ENCODE assay signal across 16 cellular contexts in the genomic region with DNA sequence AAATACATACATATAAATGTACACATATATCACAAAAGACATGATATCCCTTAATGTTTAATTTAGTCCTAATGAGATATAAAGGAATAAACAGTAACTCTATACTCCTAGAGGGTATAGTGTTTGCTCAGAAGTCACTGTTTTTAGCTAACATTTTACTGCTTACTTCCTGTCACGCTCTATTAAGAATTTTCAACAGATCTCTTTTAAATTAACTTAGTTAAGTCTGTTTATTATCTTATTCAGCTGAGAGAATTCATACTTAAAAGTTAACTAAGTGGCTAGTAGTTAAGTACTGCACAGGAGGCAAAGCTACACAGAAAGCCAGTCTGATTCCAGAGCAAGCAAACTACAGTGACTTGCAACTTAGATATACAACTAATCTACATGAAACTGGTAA.
"Had no signal": no experiment of that assay in that cellular context is flagged by ENCODE, and none has a peak within 500 bp of the region (broad histone marks: within the 10 kb centered on the region; RNA-seq: fewer than 3 reads in every experiment).

No MANE protein-coding gene starts in this region.

- H3K4me3 ChIP-seq: dorsolateral prefrontal cortex, lung, psoas muscle, spleen, transverse colon had no signal

- DNase-seq: activated CD8-positive, alpha-beta memory T cell treated with anti-CD3 and anti-CD28 coated beads, Interleukin-2, amount 50 U/mL, for 4 hours; activated CD8-positive, alpha-beta T cell treated with anti-CD3 and anti-CD28 coated beads for 36 hours; activated naive CD4-positive, alpha-beta T cell treated with Interleukin-2 at 50 U/mL for 16 hours; activated naive CD8-positive, alpha-beta T cell treated with anti-CD3 and anti-CD28 coated beads, Interleukin-2, amount 50 U/mL, for 24 hours; dorsolateral prefrontal cortex; hypothalamus; natural killer cell; psoas muscle; spleen; stimulated activated CD4-positive, alpha-beta T cell treated with anti-CD3 and anti-CD28 coated beads, Interleukin-1b, Interleukin-23, amount 100 ng/mL, for 48 hours; substantia nigra; transverse colon had no signal

- H3K4me1 ChIP-seq: psoas muscle, spleen had no signal

- H3K4me3 Mint-ChIP-seq: activated CD8-positive, alpha-beta T cell treated with anti-CD3 and anti-CD28 coated beads for 36 hours; activated naive CD8-positive, alpha-beta T cell treated with anti-CD3 and anti-CD28 coated beads, Interleukin-2, amount 50 U/mL, for 24 hours; natural killer cell had no signal

- H3K9me3 ChIP-seq: psoas muscle, spleen, transverse colon had no signal

- ATAC-seq: activated CD8-positive, alpha-beta T cell treated with anti-CD3 and anti-CD28 coated beads for 36 hours; activated naive CD8-positive, alpha-beta T cell treated with anti-CD3 and anti-CD28 coated beads, Interleukin-2, amount 50 U/mL, for 24 hours; esophagus mucosa; natural killer cell; psoas muscle; sciatic nerve had no signal

- H3K27me3 ChIP-seq: dorsolateral prefrontal cortex, spleen, transverse colon had no signal

- H3K9me3 Mint-ChIP-seq: activated CD8-positive, alpha-beta T cell treated with anti-CD3 and anti-CD28 coated beads for 36 hours; activated naive CD8-positive, alpha-beta T cell treated with anti-CD3 and anti-CD28 coated beads, Interleukin-2, amount 50 U/mL, for 24 hours; natural killer cell had no signal

- H3K27ac Mint-ChIP-seq: activated CD8-positive, alpha-beta T cell treated with anti-CD3 and anti-CD28 coated beads for 36 hours; activated naive CD8-positive, alpha-beta T cell treated with anti-CD3 and anti-CD28 coated beads, Interleukin-2, amount 50 U/mL, for 24 hours had no signal

- H3K27me3 Mint-ChIP-seq: activated CD8-positive, alpha-beta T cell treated with anti-CD3 and anti-CD28 coated beads for 36 hours; activated naive CD8-positive, alpha-beta T cell treated with anti-CD3 and anti-CD28 coated beads, Interleukin-2, amount 50 U/mL, for 24 hours had no signal

- H3K27ac ChIP-seq: dorsolateral prefrontal cortex, psoas muscle, spleen, transverse colon, VCaP had no signal

- H3K4me1 Mint-ChIP-seq: activated naive CD8-positive, alpha-beta T cell treated with anti-CD3 and anti-CD28 coated beads, Interleukin-2, amount 50 U/mL, for 24 hours; natural killer cell had no signal

- H3K36me3 Mint-ChIP-seq: natural killer cell had no signal
